8 cellular contexts compared by ENCODE assay signal in genomic region chr1:247112479-247112781, GRCh38. TPM values are rescaled to one million over a fixed set of nuclear protein-coding genes. Genes with fewer than 3 reads are reported as not detected.
DNase-seq lines count a peak whose midpoint lies in the region; ATAC-seq, FAIRE-seq and TF ChIP-seq lines count a peak whose summit lies in the region.

No MANE protein-coding gene starts in this region.

- peaks cover 6% of the 10 kb centered on the region for H3K4me1 Mint-ChIP-seq in activated CD4-positive, alpha-beta T cell treated with anti-CD3 and anti-CD28 coated beads, Interleukin-2, amount 10 ng/mL, durations not matched to agents 7 days and 5 days

- POLR2A ChIA-PET in activated CD4-positive, alpha-beta T cell treated with anti-CD3 and anti-CD28 coated beads, Interleukin-2, amount 10 ng/mL, durations not matched to agents 7 days and 5 days (lab: Charles Lee), result no interaction called here

- H3K4me3 Mint-ChIP-seq in activated CD4-positive, alpha-beta T cell treated with anti-CD3 and anti-CD28 coated beads, Interleukin-2, amount 10 ng/mL, durations not matched to agents 7 days and 5 days, result peak overlapping the region; percentile 22

- CTCF ChIA-PET in activated CD4-positive, alpha-beta T cell treated with anti-CD3 and anti-CD28 coated beads, Interleukin-2, amount 10 ng/mL, durations not matched to agents 7 days and 5 days (lab: Charles Lee), result no interaction called here

- H3K27me3 ChIP-seq in bronchial epithelial cell (ENCODE audit: control insufficient read depth, insufficient read depth, low read length), result no peaks in the 10 kb centered on the region
- H3K27me3 ChIP-seq in mesenchymal stem cell (ENCODE audit: control insufficient read depth in 1 of 2, insufficient read depth in 1 of 2, low read length in 2 of 2), result no peaks in the 10 kb centered on the region
- H3K27me3 ChIP-seq in thoracic aorta (replicated peaks; ENCODE audit: insufficient read depth), result no peaks in the 10 kb centered on the region

- peak overlapping the region in 1 of 2 experiments; percentile 34 for H2BK12ac ChIP-seq in mesenchymal stem cell (ENCODE audit: low read length in 2 of 2)

- DNase-seq in activated CD4-positive, alpha-beta T cell treated with anti-CD3 and anti-CD28 coated beads, Interleukin-2, amount 10 ng/mL, durations not matched to agents 7 days and 5 days, result no peak
- DNase-seq in activated CD4-positive, alpha-beta T cell treated with anti-CD3 and anti-CD28 coated beads for 48 hours, result no peak
- DNase-seq in bronchial epithelial cell (ENCODE audit: low read depth) (no peak), mesenchymal stem cell (no peak), thoracic aorta (ENCODE audit: low spot score) (no peak), cortex of kidney (lab: John Stamatoyannopoulos, UW) (no peak)

- FAIRE-seq in bronchial epithelial cell (lab: Jason Lieb, UNC), result no peak

- H3K4me1 ChIP-seq in mesenchymal stem cell (ENCODE audit: control insufficient read depth, insufficient read depth, low read depth, low read length), result peaks cover 25% of the 10 kb centered on the region
- H3K4me1 ChIP-seq in thoracic aorta (ENCODE audit: control insufficient read depth in 1 of 2, low read depth in 2 of 2), result peaks cover 3 to 15% of the 10 kb centered on the region in 2 donors

- no peak overlapping the region for H2AK5ac ChIP-seq in mesenchymal stem cell (ENCODE audit: low read length, severe bottlenecking)

- no peak for ATAC-seq in thoracic aorta (ENCODE audit: insufficient number of reproducible peaks, low FRiP score, low read depth)
- ATAC-seq in HG03025 (IDR thresholded peaks at IDR 0.05; ENCODE audit: low FRiP score, unreplicated experiment), result no peak
- no peak for ATAC-seq in HG03520 (IDR thresholded peaks at IDR 0.05; ENCODE audit: unreplicated experiment)

- peak overlapping the region; percentile 97 for H3K4me2 ChIP-seq in mesenchymal stem cell (ENCODE audit: low read length, poor library complexity, severe bottlenecking)

- H3K9me3 ChIP-seq in mesenchymal stem cell (ENCODE audit: control insufficient read depth, low read length) (no peaks in the 10 kb centered on the region), thoracic aorta (no peaks in the 10 kb centered on the region)

- H4K91ac ChIP-seq in mesenchymal stem cell (ENCODE audit: low read length), result peak overlapping the region; percentile 99

- TF ChIP-seq CTCF in bronchial epithelial cell (IDR thresholded peaks at IDR 0.05; ENCODE audit: insufficient read depth, low read length, severe bottlenecking) (no peak), thoracic aorta (IDR thresholded peaks at IDR 0.05) (no peak)

- H3K27ac Mint-ChIP-seq in activated CD4-positive, alpha-beta T cell treated with anti-CD3 and anti-CD28 coated beads, Interleukin-2, amount 10 ng/mL, durations not matched to agents 7 days and 5 days, result no peak overlapping the region

- H3K79me1 ChIP-seq in mesenchymal stem cell (replicated peaks; ENCODE audit: low read length, poor library complexity, severe bottlenecking), result peaks cover 2% of the 10 kb centered on the region

- H3K4me3 ChIP-seq in bronchial epithelial cell (ENCODE audit: low read depth, low read length) (peak overlapping the region; percentile 51), mesenchymal stem cell (ENCODE audit: insufficient read depth in 1 of 2, low read depth in 1 of 2, low read length in 2 of 2) (peak overlapping the region; percentile 76 to 82), thoracic aorta (peak overlapping the region; percentile 96)

- H3K9ac ChIP-seq in mesenchymal stem cell (ENCODE audit: low read length), result peak overlapping the region; percentile 82

- H2BK5ac ChIP-seq in mesenchymal stem cell (ENCODE audit: low read depth, low read length, poor library complexity, severe bottlenecking), result no peak overlapping the region

- H2BK120ac ChIP-seq in mesenchymal stem cell (ENCODE audit: low read depth, low read length), result no peak overlapping the region

- peak overlapping the region in 1 of 2 experiments; percentile 28 for H3K14ac ChIP-seq in mesenchymal stem cell (ENCODE audit: low read length in 2 of 2)

- H3K4ac ChIP-seq in mesenchymal stem cell (ENCODE audit: low read depth in 1 of 2, low read length in 2 of 2), result peak overlapping the region; percentile 45 to 76

- H3K27me3 Mint-ChIP-seq in activated CD4-positive, alpha-beta T cell treated with anti-CD3 and anti-CD28 coated beads, Interleukin-2, amount 10 ng/mL, durations not matched to agents 7 days and 5 days, result peaks cover 45% of the 10 kb centered on the region

- peak overlapping the region; percentile 99 for H4K8ac ChIP-seq in mesenchymal stem cell (ENCODE audit: low read length)

- peak overlapping the region in 1 of 2 experiments; percentile 2 for H3K23ac ChIP-seq in mesenchymal stem cell (ENCODE audit: low read length in 2 of 2)

- H3K27ac ChIP-seq in mesenchymal stem cell (ENCODE audit: low read length, poor library complexity, severe bottlenecking), result no peak overlapping the region
- H3K27ac ChIP-seq in thoracic aorta, result peak overlapping the region in 1 of 2 donors; percentile 81

- peak overlapping the region in 1 of 2 experiments; percentile 35 for H3K18ac ChIP-seq in mesenchymal stem cell (ENCODE audit: low read depth in 1 of 2, low read length in 2 of 2)

- H3K36me3 ChIP-seq in bronchial epithelial cell (ENCODE audit: control insufficient read depth, insufficient read depth, low read length) (no peaks in the 10 kb centered on the region), mesenchymal stem cell (ENCODE audit: control insufficient read depth in 1 of 2, insufficient read depth in 2 of 2, low read depth in 1 of 2, low read length in 2 of 2) (no peaks in the 10 kb centered on the region), thoracic aorta (no peaks in the 10 kb centered on the region)

- H3K9me3 Mint-ChIP-seq in activated CD4-positive, alpha-beta T cell treated with anti-CD3 and anti-CD28 coated beads, Interleukin-2, amount 10 ng/mL, durations not matched to agents 7 days and 5 days, result peaks cover 14% of the 10 kb centered on the region

- H2AFZ ChIP-seq in mesenchymal stem cell (ENCODE audit: low read depth, low read length), result peak overlapping the region; percentile 39

- WGBS in mesenchymal stem cell, result 78% methylated on average over 9 of the region's 9 CpGs

- peak overlapping the region; percentile 33 for H2BK15ac ChIP-seq in mesenchymal stem cell (ENCODE audit: low read depth, poor library complexity, severe bottlenecking)

- H3K36me3 Mint-ChIP-seq in activated CD4-positive, alpha-beta T cell treated with anti-CD3 and anti-CD28 coated beads, Interleukin-2, amount 10 ng/mL, durations not matched to agents 7 days and 5 days (ENCODE audit: low read depth), result peaks cover 12% of the 10 kb centered on the region

RNA-seq across cellular contexts. Expression of gene ZNF669, which starts 8.3 kb away (rescaled TPM):
- total RNA-seq in activated CD4-positive, alpha-beta T cell treated with anti-CD3 and anti-CD28 coated beads, Interleukin-2, amount 10 ng/mL, durations not matched to agents 7 days and 5 days, result 10 to 100 TPM in 1 of 2 experiments, 1 to 10 TPM in 1; 9.9 to 10.0 TPM
- 10.3 and 10.5 TPM in 2 replicates for total RNA-seq in bronchial epithelial cell
- 3.9 TPM for polyA plus RNA-seq in mesenchymal stem cell (2013, experiment 1 of 2)
- polyA plus RNA-seq in mesenchymal stem cell (2013, experiment 2 of 2), result 3.8 TPM
- total RNA-seq in thoracic aorta, result 1 to 10 TPM; 3.2 to 4.2 TPM

RNA-seq across cellular contexts. Expression of gene ZNF670, which starts 33.8 kb away (rescaled TPM):
- 1 to 10 TPM; 1.1 to 1.2 TPM for total RNA-seq in activated CD4-positive, alpha-beta T cell treated with anti-CD3 and anti-CD28 coated beads, Interleukin-2, amount 10 ng/mL, durations not matched to agents 7 days and 5 days
- total RNA-seq in bronchial epithelial cell, result 3.7 and 4.5 TPM in 2 replicates
- polyA plus RNA-seq in mesenchymal stem cell (2013, experiment 1 of 2), result 0.81 TPM
- 0.75 TPM for polyA plus RNA-seq in mesenchymal stem cell (2013, experiment 2 of 2)
- total RNA-seq in thoracic aorta, result 1 to 10 TPM; 1.1 to 5.2 TPM

RNA-seq across cellular contexts. Expression of gene ZNF124, which starts 59.4 kb away (rescaled TPM):
- total RNA-seq in activated CD4-positive, alpha-beta T cell treated with anti-CD3 and anti-CD28 coated beads, Interleukin-2, amount 10 ng/mL, durations not matched to agents 7 days and 5 days, result 10 to 100 TPM; 23.0 to 23.6 TPM
- total RNA-seq in bronchial epithelial cell (11.3 and 21.1 TPM in 2 replicates), thoracic aorta (10 to 100 TPM; 19.9 to 28.9 TPM)
- polyA plus RNA-seq in mesenchymal stem cell (2013, experiment 1 of 2), result 3.6 TPM
- 4.1 TPM for polyA plus RNA-seq in mesenchymal stem cell (2013, experiment 2 of 2)
